Comparison of ENCODE assay signal across 10 cellular contexts in the genomic region with DNA sequence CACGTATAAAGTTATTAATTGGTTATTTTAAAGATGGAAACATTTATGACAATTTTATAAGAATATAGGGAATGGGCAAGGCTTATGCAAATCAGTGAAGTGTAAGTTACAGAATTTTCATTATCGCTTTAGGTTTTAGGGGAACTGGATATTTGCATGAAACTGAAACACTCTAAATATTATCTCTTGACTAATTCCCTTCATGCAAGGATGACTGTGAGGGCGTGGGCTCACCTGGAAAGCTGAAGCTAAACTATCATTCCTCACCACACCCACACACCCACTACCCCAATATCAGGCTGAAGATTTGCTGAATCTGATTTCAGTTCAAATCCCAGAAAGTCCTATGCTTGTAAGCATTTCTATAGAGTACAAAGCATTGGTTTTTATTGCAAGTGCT.
DNase-seq lines count a peak whose midpoint lies in the region; ATAC-seq lines count a peak whose summit lies in the region.
"Had no signal": no experiment of that assay in that cellular context is flagged by ENCODE, and none has a peak within 500 bp of the region (broad histone marks: within the 10 kb centered on the region; RNA-seq: fewer than 3 reads in every experiment).

No MANE protein-coding gene starts in this region.

- ATAC-seq in GM19351 (IDR thresholded peaks at IDR 0.05; ENCODE audit: unreplicated experiment) = peak; percentile 57
- peak; percentile 48 for ATAC-seq in HG02623 (IDR thresholded peaks at IDR 0.05; ENCODE audit: unreplicated experiment)
- ATAC-seq in HG03280 (IDR thresholded peaks at IDR 0.05; ENCODE audit: unreplicated experiment) = peak; percentile 45
- ATAC-seq in stimulated activated naive B cell treated with anti-CD40 and anti-IgM and Interleukin-4, amounts not matched to agents 10 μg/mL and 1 μg/mL and 100 μg/mL, for 72 hours (replicated peaks) = peak; percentile 70 to 74
- ATAC-seq: heart left ventricle, left colon, SK-N-SH treated with all-trans-retinoic acid at 6 μM for 48 hours had no signal

- H3K9me3 Mint-ChIP-seq in stimulated activated naive B cell treated with anti-CD40 and anti-IgM and Interleukin-4, amounts not matched to agents 10 μg/mL and 1 μg/mL and 100 μg/mL, for 72 hours = no peaks in the 10 kb centered on the region

- no peak for DNase-seq in stimulated activated naive B cell treated with anti-CD40 and anti-IgM and Interleukin-4, amounts not matched to agents 10 μg/mL and 1 μg/mL and 100 μg/mL, for 72 hours
- DNase-seq in NCI-H1092 (lab: John Stamatoyannopoulos, UW) (no peak), cortex of kidney (lab: John Stamatoyannopoulos, UW) (no peak), glomerular visceral epithelial cell (ENCODE audit: extremely low spot score) (no peak)
- DNase-seq: heart left ventricle, left colon had no signal

- no peak overlapping the region for H3K4me3 Mint-ChIP-seq in stimulated activated naive B cell treated with anti-CD40 and anti-IgM and Interleukin-4, amounts not matched to agents 10 μg/mL and 1 μg/mL and 100 μg/mL, for 72 hours

- H3K27ac Mint-ChIP-seq in stimulated activated naive B cell treated with anti-CD40 and anti-IgM and Interleukin-4, amounts not matched to agents 10 μg/mL and 1 μg/mL and 100 μg/mL, for 72 hours = no peak overlapping the region

- H3K36me3 Mint-ChIP-seq in stimulated activated naive B cell treated with anti-CD40 and anti-IgM and Interleukin-4, amounts not matched to agents 10 μg/mL and 1 μg/mL and 100 μg/mL, for 72 hours = peaks cover 0 to 3% of the 10 kb centered on the region in 2 donors

- H3K27me3 Mint-ChIP-seq in stimulated activated naive B cell treated with anti-CD40 and anti-IgM and Interleukin-4, amounts not matched to agents 10 μg/mL and 1 μg/mL and 100 μg/mL, for 72 hours = no peaks in the 10 kb centered on the region

- H3K4me1 Mint-ChIP-seq in stimulated activated naive B cell treated with anti-CD40 and anti-IgM and Interleukin-4, amounts not matched to agents 10 μg/mL and 1 μg/mL and 100 μg/mL, for 72 hours = peaks cover 9 to 23% of the 10 kb centered on the region in 2 donors
